Comparison of ENCODE assay signal across 12 cellular contexts in genomic region chr9:89753472-89754055, GRCh38.
"Had no signal": no experiment of that assay in that cellular context is flagged by ENCODE, and none has a peak within 500 bp of the region (broad histone marks: within the 10 kb centered on the region; RNA-seq: fewer than 3 reads in every experiment).

No MANE protein-coding gene starts in this region.

- DNase-seq: activated naive CD8-positive, alpha-beta T cell treated with anti-CD3 and anti-CD28 coated beads for 36 hours; amniotic stem cell; effector CD4-positive, alpha-beta T cell; lower lobe of right lung; naive thymus-derived CD8-positive, alpha-beta T cell; psoas muscle; right cardiac atrium; stimulated activated CD4-positive, alpha-beta T cell treated with anti-CD3 and anti-CD28 coated beads, Interleukin-15, amount 100 ng/mL, for 24 hours; stimulated activated CD4-positive, alpha-beta T cell treated with anti-CD3 and anti-CD28 coated beads, Interleukin-2, amount 100 ng/mL, for 48 hours had no signal

- H3K4me3 ChIP-seq: lower lobe of right lung, psoas muscle, skin epidermis, thoracic aorta had no signal

- H3K36me3 ChIP-seq: lower lobe of right lung, thoracic aorta had no signal

- H3K9me3 ChIP-seq: lower lobe of right lung, psoas muscle, thoracic aorta had no signal

- H3K27ac ChIP-seq: lower lobe of right lung, psoas muscle, skin epidermis, thoracic aorta had no signal

- ATAC-seq: activated CD4-positive, CD25-positive, alpha-beta regulatory T cell treated with anti-CD3 and anti-CD28 coated beads, Interleukin-2, amount 50 U/mL, for 24 hours; lower lobe of right lung; naive thymus-derived CD8-positive, alpha-beta T cell; psoas muscle; right cardiac atrium had no signal

- H3K4me1 ChIP-seq: lower lobe of right lung had no signal
